In the genomic region with DNA sequence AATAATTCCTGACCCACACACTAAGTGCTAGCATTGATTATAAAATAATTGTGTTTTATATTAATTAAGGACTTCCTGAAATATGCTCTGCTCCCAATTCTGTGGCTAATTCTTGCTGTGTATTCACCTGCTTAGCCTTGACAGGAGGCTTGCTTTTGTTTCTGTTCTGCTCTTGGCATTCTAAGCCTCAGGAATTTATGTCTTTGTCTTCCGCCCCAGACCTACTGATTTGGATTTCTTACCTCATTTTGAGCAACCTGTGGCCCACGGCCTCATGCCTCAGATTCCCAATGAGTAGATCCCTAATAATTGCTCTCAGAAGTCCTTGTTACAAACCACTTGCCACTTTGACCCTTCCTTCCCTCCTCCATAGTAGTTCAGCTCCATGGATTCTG, we compare ENCODE assay signal across 4 cellular contexts. TPM values are rescaled to one million over a fixed set of nuclear protein-coding genes. Genes with fewer than 3 reads are reported as not detected.
"Had no signal": no experiment of that assay in that cellular context is flagged by ENCODE, and none has a peak within 500 bp of the region (broad histone marks: within the 10 kb centered on the region; RNA-seq: fewer than 3 reads in every experiment).

No MANE protein-coding gene starts in this region.

RNA-seq across cellular contexts. Expression of gene CTAGE6, which starts 40.4 kb away (rescaled TPM):
- total RNA-seq: activated T-helper 1 cell treated with anti-CD3 and anti-CD28 coated beads, Interleukin-12 subunit alpha, Interleukin-12 subunit beta, Interleukin-2, Interleukin-4 antibody, amounts not matched to agents 30 ng/mL and 10 ng/mL and 1 ng/mL, durations not matched to agents 14 hours and 24 hours and 36 hours; ascending aorta; cardiac muscle cell; cardiac septum had no signal
- polyA plus RNA-seq: cardiac muscle cell had no signal
